ENCODE assay signal across 8 cellular contexts in genomic region chr1:227563319-227564201, GRCh38. TPM values are rescaled to one million over a fixed set of nuclear protein-coding genes. Genes with fewer than 3 reads are reported as not detected.
A peak's percentile ranks its signal among the peaks of the same experiment; 100 is the strongest.
DNase-seq lines count a peak whose midpoint lies in the region; ATAC-seq and TF ChIP-seq lines count a peak whose summit lies in the region.

Gene ZNF678, plus strand, starts transcription at chr1:227563556. Its CDS starts 87,436 bp downstream, at chr1:227650992.

- 0 to 1% methylated on average over 10 to 15 of the region's 39 CpGs for WGBS in esophagus squamous epithelium, 2 donors

- peak in 1 of 4 donors; percentile 45 for TF ChIP-seq POLR2A in esophagus squamous epithelium (IDR thresholded peaks at IDR 0.05)

- H3K36me3 ChIP-seq in KMS-11 (ENCODE audit: insufficient read depth), result no peaks in the 10 kb centered on the region
- peaks cover 3% of the 10 kb centered on the region; the same call in 1 of the 2 replicates for H3K36me3 ChIP-seq in Panc1 (ENCODE audit: control insufficient read depth, insufficient read depth, low read length)
- no peaks in the 10 kb centered on the region for H3K36me3 ChIP-seq in esophagus squamous epithelium
- no peaks in the 10 kb centered on the region for H3K36me3 ChIP-seq in muscle layer of duodenum (ENCODE audit: control insufficient read depth in 1 of 2, insufficient read depth in 2 of 2, low read length in 2 of 2)

- peaks cover 49% of the 10 kb centered on the region for H3K4me1 Mint-ChIP-seq in activated T-cell treated with anti-CD3 and anti-CD28 coated beads, Interleukin-2, amount 50 U/mL, for 72 hours (ENCODE audit: low read depth)

- in situ Hi-C loops in Panc1 (cut with HindIII; ENCODE audit: low pct_unique_long_range_greater_than_20kb, low sequenced_read_pairs), result no loop called here

- CTCF ChIA-PET in Panc1 (lab: Charles Lee), result no interaction called here

- peak within 1 kb of the TSS; percentile 91 for H3K9ac ChIP-seq in KMS-11

- TF ChIP-seq CTCF in KMS-11 (conservative IDR thresholded peaks at IDR 0.05; ENCODE audit: low read depth, low read length) (no peak), Panc1 (IDR thresholded peaks at IDR 0.05) (no peak), esophagus squamous epithelium (IDR thresholded peaks at IDR 0.05) (peak in 1 of 6 experiments; percentile 15)

- peak; percentile 96 for ATAC-seq in GM21786 (IDR thresholded peaks at IDR 0.05; ENCODE audit: unreplicated experiment)
- ATAC-seq in Panc1, result peak; percentile 98
- peak; percentile 93 for ATAC-seq in activated T-cell treated with anti-CD3 and anti-CD28 coated beads, Interleukin-2, amount 50 U/mL, for 72 hours (replicated peaks in 1 of 2)

- H2AFZ ChIP-seq in KMS-11 (ENCODE audit: low read depth), result peak within 1 kb of the TSS; percentile 90

- H3K36me3 Mint-ChIP-seq in activated T-cell treated with anti-CD3 and anti-CD28 coated beads, Interleukin-2, amount 50 U/mL, for 72 hours (ENCODE audit: insufficient read depth in 2 of 2), result peaks cover 12 to 13% of the 10 kb centered on the region in 2 donors

- peak within 1 kb of the TSS; percentile 90 for H3K27ac Mint-ChIP-seq in activated T-cell treated with anti-CD3 and anti-CD28 coated beads, Interleukin-2, amount 50 U/mL, for 72 hours

- H3K4me2 ChIP-seq in KMS-11, result peak within 1 kb of the TSS; percentile 63

- peaks cover 22% of the 10 kb centered on the region; the same call in 1 of the 2 replicates for H3K9me3 ChIP-seq in Panc1 (ENCODE audit: control insufficient read depth, insufficient read depth, low read depth, low read length)
- no peaks in the 10 kb centered on the region for H3K9me3 ChIP-seq in esophagus squamous epithelium
- H3K9me3 ChIP-seq in muscle layer of duodenum (ENCODE audit: control insufficient read depth in 1 of 2, low read length in 2 of 2), result no peaks in the 10 kb centered on the region

- H3K4me3 ChIP-seq in KMS-11 (IDR thresholded peaks at IDR 0.05; ENCODE audit: insufficient read depth, low read depth, low read length) (peak within 1 kb of the TSS; percentile 96), Panc1 (ENCODE audit: low read depth in 2 of 2, low read length in 2 of 2) (peak within 1 kb of the TSS; percentile 90 to 95), esophagus squamous epithelium (peak within 1 kb of the TSS; percentile 55 to 73 (median 70)), muscle layer of duodenum (ENCODE audit: low read depth in 1 of 2, low read length in 2 of 2) (peak within 1 kb of the TSS; percentile 88 to 95)

- intact Hi-C loops in Panc1 (cut with micrococcal nuclease; ENCODE audit: unreplicated experiment), result no loop called here
- intact Hi-C loops in esophagus squamous epithelium (cut with DNase I), result no loop called here

- BruUV-seq in Panc1 (replicated peaks; lab: Mats Ljungman, UMichigan), result no TSS peak

- DNase-seq in DMS79 (lab: John Stamatoyannopoulos, UW), result peak; percentile 99
- peak; percentile 77 for DNase-seq in Panc1 (ENCODE audit: low read depth, low spot score)
- DNase-seq in activated T-cell treated with anti-CD3 and anti-CD28 coated beads, Interleukin-2, amount 50 U/mL, for 72 hours, result peak; percentile 89 to 92
- DNase-seq in esophagus squamous epithelium (lab: John Stamatoyannopoulos, UW), result peak; percentile 41
- DNase-seq in stimulated activated CD8-positive, alpha-beta memory T cell treated with anti-CD3 and anti-CD28 coated beads, Interleukin-7, amount 100 ng/mL, for 24 hours (ENCODE audit: low read depth), result peak; percentile 76

- peak within 1 kb of the TSS; percentile 98 to 99 for H3K4me3 Mint-ChIP-seq in activated T-cell treated with anti-CD3 and anti-CD28 coated beads, Interleukin-2, amount 50 U/mL, for 72 hours

- peaks cover 31% of the 10 kb centered on the region for H3K27me3 Mint-ChIP-seq in activated T-cell treated with anti-CD3 and anti-CD28 coated beads, Interleukin-2, amount 50 U/mL, for 72 hours (ENCODE audit: low read depth)

- H3K79me2 ChIP-seq in KMS-11 (ENCODE audit: insufficient read depth, low read depth), result peaks cover 6% of the 10 kb centered on the region; the same call in 1 of the 2 replicates

- H4K20me1 ChIP-seq in KMS-11 (ENCODE audit: insufficient read depth), result no peaks in the 10 kb centered on the region

- POLR2A ChIA-PET in Panc1 (lab: Charles Lee), result interaction anchor here (0.6 to 0.7 kb wide), 2 partner anchors 21 to 970 kb away, joined by 3 to 4 read pairs; no protein-coding TSS in a partner anchor

- H3K27ac ChIP-seq in KMS-11 (peak within 1 kb of the TSS; percentile 92), Panc1 (ENCODE audit: low read length) (peak within 1 kb of the TSS; percentile 96), esophagus squamous epithelium (peak within 1 kb of the TSS; percentile 86 to 92 (median 88)), muscle layer of duodenum (ENCODE audit: low read length) (peak within 1 kb of the TSS; percentile 88)

- H3K27me3 ChIP-seq in KMS-11 (ENCODE audit: insufficient read depth, low read depth) (no peaks in the 10 kb centered on the region), Panc1 (ENCODE audit: control insufficient read depth, insufficient read depth, low read length) (no peaks in the 10 kb centered on the region), esophagus squamous epithelium (peaks cover 0 to 34% (median 2%) of the 10 kb centered on the region in 4 donors), muscle layer of duodenum (ENCODE audit: low read depth, low read length) (no peaks in the 10 kb centered on the region)

- peaks cover 2 to 3% of the 10 kb centered on the region in 2 donors for H3K9me3 Mint-ChIP-seq in activated T-cell treated with anti-CD3 and anti-CD28 coated beads, Interleukin-2, amount 50 U/mL, for 72 hours

- H3K4me1 ChIP-seq in KMS-11 (ENCODE audit: low read depth, poor library complexity, severe bottlenecking) (peaks cover 10% of the 10 kb centered on the region), Panc1 (ENCODE audit: control insufficient read depth, insufficient read depth, low read length) (peaks cover 6% of the 10 kb centered on the region; the same call in 1 of the 2 replicates), esophagus squamous epithelium (peaks cover 0 to 26% (median 6%) of the 10 kb centered on the region in 3 donors), muscle layer of duodenum (ENCODE audit: control insufficient read depth in 1 of 2, insufficient read depth in 2 of 2, low read length in 2 of 2) (peaks cover 3 to 10% of the 10 kb centered on the region in 2 donors)

RNA-seq across cellular contexts. Expression of gene ZNF678, which starts in this region (rescaled TPM):
- total RNA-seq in Panc1 (2021; ENCODE audit: unreplicated experiment) (8.0 TPM), esophagus squamous epithelium (1 to 10 TPM; 1.5 to 7.6 (median 3.2) TPM)
- polyA plus RNA-seq in Panc1 (2012; ENCODE audit: insufficient read length), result 2.3 TPM
- total RNA-seq in activated T-cell treated with anti-CD3 and anti-CD28 coated beads, Interleukin-2, amount 50 U/mL, for 72 hours, result 10 to 100 TPM; 13.0 to 15.1 TPM

Comparison
In these comparisons a context has a peak if more than half of its experiments do, and no peak if none do; other contexts are left out.
1. Peak in every context shown above with its lines: DNase-seq, ATAC-seq, H3K4me3 ChIP-seq and H3K27ac ChIP-seq.
2. DNase-seq: peak in every context shown above with its lines; median percentile 99 in DMS79; 90 in activated T-cell treated with anti-CD3 and anti-CD28 coated beads, Interleukin-2, amount 50 U/mL, for 72 hours; 77 in Panc1; 76 in stimulated activated CD8-positive, alpha-beta memory T cell treated with anti-CD3 and anti-CD28 coated beads, Interleukin-7, amount 100 ng/mL, for 24 hours; 41 in esophagus squamous epithelium.